ENCODE assay signal across 12 cellular contexts in the genomic region with DNA sequence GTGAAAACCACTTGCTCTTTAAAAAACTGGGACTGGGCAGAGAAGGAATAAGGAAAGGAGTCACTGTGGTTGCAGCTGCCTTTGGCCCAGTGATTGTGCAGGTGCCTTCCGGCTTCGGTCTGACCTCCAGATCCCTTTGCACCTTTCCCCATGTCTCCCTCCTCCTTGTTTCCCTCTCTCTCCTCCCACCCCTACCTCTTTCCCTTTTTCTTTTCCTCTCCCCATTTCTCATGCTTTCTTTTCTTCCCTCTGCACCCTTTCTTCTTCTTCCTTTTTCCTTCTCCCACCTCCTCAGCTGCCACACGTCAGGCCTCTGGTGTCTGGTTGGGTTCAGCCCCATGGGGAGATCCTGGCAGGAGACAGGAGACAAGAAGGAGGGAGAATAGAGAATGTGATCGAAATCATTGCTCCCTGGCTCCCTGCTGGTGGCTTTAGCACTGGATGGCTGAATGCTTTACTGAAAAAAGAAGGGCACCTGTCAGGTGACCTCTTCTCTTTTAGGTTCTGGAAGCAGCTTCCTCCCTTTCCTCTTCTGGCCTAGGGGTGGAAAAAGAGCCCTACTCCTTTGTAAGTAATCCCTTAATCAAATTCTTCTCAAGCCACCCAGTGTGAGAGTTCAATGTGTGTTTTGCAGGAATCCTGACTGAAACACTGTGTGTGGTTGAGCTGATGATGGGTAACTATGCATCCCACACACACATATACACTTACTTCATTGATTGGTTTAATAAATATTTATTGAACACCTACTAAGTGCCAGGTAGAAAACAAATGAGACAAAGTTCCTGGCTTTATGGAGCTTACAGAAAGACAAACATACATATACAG.
"Had no signal": no experiment of that assay in that cellular context is flagged by ENCODE, and none has a peak within 500 bp of the region (broad histone marks: within the 10 kb centered on the region; RNA-seq: fewer than 3 reads in every experiment).

No MANE protein-coding gene starts in this region.

- ATAC-seq: esophagus mucosa had no signal

- H3K9me3 Mint-ChIP-seq: activated CD4-positive, alpha-beta T cell treated with anti-CD3 and anti-CD28 coated beads, Interleukin-2, amount 10 ng/mL, durations not matched to agents 7 days and 5 days; nephron progenitor cell; stimulated activated naive CD8-positive, alpha-beta T cell treated with anti-CD3 and anti-CD28 coated beads, Interleukin-15, Interleukin-2, amounts not matched to agents 100 ng/mL and 50 ng/mL, for 24 hours had no signal

- H3K9me3 ChIP-seq: left ventricle myocardium inferior, sigmoid colon, spleen, suprapubic skin, upper lobe of left lung had no signal

- H3K27me3 ChIP-seq: sigmoid colon, suprapubic skin, upper lobe of left lung had no signal

- H3K36me3 ChIP-seq: left ventricle myocardium inferior, sigmoid colon, spleen, suprapubic skin, upper lobe of left lung had no signal

- H3K27ac Mint-ChIP-seq: activated CD4-positive, alpha-beta T cell treated with anti-CD3 and anti-CD28 coated beads, Interleukin-2, amount 10 ng/mL, durations not matched to agents 7 days and 5 days; nephron progenitor cell; stimulated activated naive CD8-positive, alpha-beta T cell treated with anti-CD3 and anti-CD28 coated beads, Interleukin-15, Interleukin-2, amounts not matched to agents 100 ng/mL and 50 ng/mL, for 24 hours had no signal

- H3K4me3 Mint-ChIP-seq: activated CD4-positive, alpha-beta T cell treated with anti-CD3 and anti-CD28 coated beads, Interleukin-2, amount 10 ng/mL, durations not matched to agents 7 days and 5 days; nephron progenitor cell; stimulated activated naive CD8-positive, alpha-beta T cell treated with anti-CD3 and anti-CD28 coated beads, Interleukin-15, Interleukin-2, amounts not matched to agents 100 ng/mL and 50 ng/mL, for 24 hours had no signal

- H3K27ac ChIP-seq: left ventricle myocardium inferior, sigmoid colon, spleen, suprapubic skin, upper lobe of left lung had no signal

- DNase-seq: activated CD8-positive, alpha-beta memory T cell treated with anti-CD3 and anti-CD28 coated beads, Interleukin-2, amount 50 U/mL, for 48 hours; aorta; kidney; left ventricle myocardium inferior; nephron progenitor cell; sigmoid colon; spleen; upper lobe of left lung had no signal

- H3K4me3 ChIP-seq: left ventricle myocardium inferior, sigmoid colon, spleen, suprapubic skin, upper lobe of left lung had no signal

- H3K4me1 ChIP-seq: sigmoid colon, spleen had no signal
